22 cellular contexts compared by ENCODE assay signal in genomic region chr3:190357468-190357867, GRCh38. TPM values are rescaled to one million over a fixed set of nuclear protein-coding genes. Genes with fewer than 3 reads are reported as not detected.
"Had no signal": no experiment of that assay in that cellular context is flagged by ENCODE, and none has a peak within 500 bp of the region (broad histone marks: within the 10 kb centered on the region; RNA-seq: fewer than 3 reads in every experiment).

No MANE protein-coding gene starts in this region.

- H3K9me3 Mint-ChIP-seq: activated B cell treated with CpG ODN at 0.5 μM for 24 hours; activated T-cell treated with anti-CD3 and anti-CD28 coated beads, Interleukin-2, amount 50 U/mL, for 72 hours had no signal

- H3K36me3 ChIP-seq: left ventricle myocardium inferior, transverse colon, vagina had no signal

- ATAC-seq: activated T-cell treated with anti-CD3 and anti-CD28 coated beads, Interleukin-2, amount 50 U/mL, for 72 hours; natural killer cell had no signal

- H3K4me1 Mint-ChIP-seq: activated B cell treated with CpG ODN at 0.5 μM for 24 hours, natural killer cell had no signal

- H3K4me1 ChIP-seq: left ventricle myocardium inferior, transverse colon had no signal

- H3K9me3 ChIP-seq: transverse colon, vagina had no signal

- H3K27me3 ChIP-seq: transverse colon, vagina had no signal

- DNase-seq: activated B cell treated with CpG ODN at 0.5 μM for 24 hours; activated CD4-positive, alpha-beta T cell treated with anti-CD3 and anti-CD28 coated beads for 48 hours; activated CD8-positive, alpha-beta memory T cell treated with anti-CD3 and anti-CD28 coated beads, Interleukin-2, amount 50 U/mL, for 48 hours; activated gamma-delta T cell treated with Interleukin-2 at 50 U/mL for 16 hours; activated T-cell treated with anti-CD3 and anti-CD28 coated beads, Interleukin-2, amount 50 U/mL, for 72 hours; amniotic stem cell; caudate nucleus; hippocampal formation; kidney; left ventricle myocardium inferior; mesendoderm; natural killer cell; posterior cingulate gyrus; retina; stimulated activated CD4-positive, alpha-beta T cell treated with anti-CD3 and anti-CD28 coated beads, Interleukin-4, amount 100 ng/mL, for 4 hours; stimulated activated CD8-positive, alpha-beta memory T cell treated with anti-CD3 and anti-CD28 coated beads, Interleukin-4, amount 100 ng/mL, for 48 hours; stimulated activated naive CD4-positive, alpha-beta T cell treated with Interleukin-2 at 50 U/mL for 16 hours; substantia nigra; transverse colon had no signal

- H3K4me3 Mint-ChIP-seq: activated B cell treated with CpG ODN at 0.5 μM for 24 hours; activated naive CD8-positive, alpha-beta T cell; activated T-cell treated with anti-CD3 and anti-CD28 coated beads, Interleukin-2, amount 50 U/mL, for 72 hours; natural killer cell had no signal

- H3K4me3 ChIP-seq: left ventricle myocardium inferior, skin epidermis, transverse colon, vagina had no signal

- H3K27ac ChIP-seq: left ventricle myocardium inferior, transverse colon, vagina had no signal

- H3K36me3 Mint-ChIP-seq: activated naive CD8-positive, alpha-beta T cell; natural killer cell had no signal

- H3K27me3 Mint-ChIP-seq: activated B cell treated with CpG ODN at 0.5 μM for 24 hours had no signal

- H3K27ac Mint-ChIP-seq: activated B cell treated with CpG ODN at 0.5 μM for 24 hours; activated naive CD8-positive, alpha-beta T cell; activated T-cell treated with anti-CD3 and anti-CD28 coated beads, Interleukin-2, amount 50 U/mL, for 72 hours; natural killer cell had no signal

RNA-seq across cellular contexts. Expression of gene CLDN16, which starts 30.5 kb away (rescaled TPM):
- total RNA-seq: activated B cell treated with CpG ODN at 0.5 μM for 24 hours, left ventricle myocardium inferior, natural killer cell, transverse colon had no signal

RNA-seq across cellular contexts. Expression of gene CLDN1, which starts 35.2 kb away (rescaled TPM):
- total RNA-seq: activated B cell treated with CpG ODN at 0.5 μM for 24 hours, natural killer cell had no signal
